8 cellular contexts compared by ENCODE assay signal in the genomic region with DNA sequence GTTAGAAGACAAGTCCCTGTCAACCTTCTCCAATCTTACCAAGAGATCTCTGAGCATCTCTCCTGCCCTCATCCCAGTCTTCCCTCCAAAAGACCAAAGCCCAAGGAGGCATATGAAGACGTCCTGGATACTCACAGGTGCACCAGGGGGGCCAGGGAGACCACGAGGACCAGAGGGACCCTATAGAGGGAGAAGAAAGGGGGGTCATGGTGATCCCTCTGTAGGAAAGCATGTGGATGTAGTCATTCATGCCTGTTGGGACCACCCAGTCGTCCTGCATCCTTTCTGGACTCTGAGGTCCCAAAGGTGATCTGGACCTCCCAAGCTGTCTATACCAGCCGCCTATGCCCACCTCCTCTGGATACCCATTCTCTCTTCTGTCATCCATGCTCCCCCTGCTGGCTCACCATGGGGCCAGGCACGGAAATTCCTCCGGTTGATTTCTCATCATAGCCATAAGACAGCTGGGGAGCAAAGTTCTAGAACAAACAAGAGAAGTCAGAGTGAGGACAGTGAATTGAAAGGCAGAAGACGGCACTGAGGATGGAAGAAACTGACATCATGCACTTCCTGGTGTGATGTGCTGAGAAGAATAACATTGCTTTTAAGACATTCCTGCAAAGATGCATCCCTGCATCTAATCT. TPM values are rescaled to one million over a fixed set of nuclear protein-coding genes. Genes with fewer than 3 reads are reported as not detected.
DNase-seq lines count a peak whose midpoint lies in the region; ATAC-seq lines count a peak whose summit lies in the region.

No MANE protein-coding gene starts in this region.

- H3K9ac ChIP-seq in HUES64 (ENCODE audit: low read depth, low read length) (no peak overlapping the region), adipocyte (ENCODE audit: low read length) (peak overlapping the region; percentile 100)

- H3K27ac ChIP-seq in HUES64 (ENCODE audit: low read depth, low read length), result no peak overlapping the region

- DNase-seq in COLO829 (ENCODE audit: low spot score), result peak; percentile 58
- DNase-seq in SKM-1 treated with dmso at 0.1 percent for 144 hours (lab: John Stamatoyannopoulos, UW; ENCODE audit: unreplicated experiment), result peak; percentile 60
- DNase-seq in adipocyte (ENCODE audit: low read depth), result peak; percentile 76
- peak in 26 of 51 donors; percentile 6 to 58 (median 22) for DNase-seq in hypothalamus (lab: John Stamatoyannopoulos, UW)
- DNase-seq in stimulated activated CD4-positive, alpha-beta T cell treated with anti-CD3 and anti-CD28 coated beads, Interleukin-12 subunit alpha, Interleukin-12 subunit beta, amount 100 ng/mL, for 48 hours (ENCODE audit: low read depth in 2 of 3, low spot score in 1 of 3), result peak; percentile 33 to 58 (median 42)
- DNase-seq in mesenteric fat pad (ENCODE audit: low spot score), result no peak

- H3K27me3 ChIP-seq in HUES64 (ENCODE audit: insufficient read depth, low read length) (peaks cover 22% of the 10 kb centered on the region), adipocyte (replicated peaks; ENCODE audit: control insufficient read depth, insufficient read depth, low read length) (no peaks in the 10 kb centered on the region)

- H3K36me3 ChIP-seq in HUES64 (ENCODE audit: insufficient read depth, low read length), result peaks cover 57% of the 10 kb centered on the region
- H3K36me3 ChIP-seq in adipocyte (ENCODE audit: control insufficient read depth, insufficient read depth, low read length, severe bottlenecking), result peaks cover 58% of the 10 kb centered on the region

- no peak for ATAC-seq in GM21619 (IDR thresholded peaks at IDR 0.05; ENCODE audit: unreplicated experiment)

- H3K9me3 ChIP-seq in HUES64 (ENCODE audit: insufficient read depth, low read depth, low read length) (no peaks in the 10 kb centered on the region), adipocyte (ENCODE audit: control insufficient read depth, low read length) (no peaks in the 10 kb centered on the region)

- 65% methylated on average over 7 of the region's 7 CpGs for WGBS in HUES64

- peak overlapping the region; percentile 11; the same call in 1 of the 2 replicates for H3K4me3 ChIP-seq in HUES64 (ENCODE audit: low read length)
- peak overlapping the region; percentile 92 for H3K4me3 ChIP-seq in adipocyte (ENCODE audit: low read length)

- H3K4me1 ChIP-seq in HUES64 (ENCODE audit: insufficient read depth, low read length) (no peaks in the 10 kb centered on the region), adipocyte (ENCODE audit: control insufficient read depth, insufficient read depth, low read length) (peaks cover 59% of the 10 kb centered on the region)

RNA-seq across cellular contexts. Expression of a gene that starts 3.3 kb away (rescaled TPM):
- 19.2 TPM for polyA plus RNA-seq in HUES64 (2013, experiment 1 of 2)
- polyA plus RNA-seq in HUES64 (2013, experiment 2 of 2), result 24.3 TPM
- 309 TPM for total RNA-seq in mesenteric fat pad

RNA-seq across cellular contexts. Expression of a gene that starts 32.3 kb away (rescaled TPM):
- polyA plus RNA-seq in HUES64 (2013, experiment 1 of 2), result not detected
- 0.89 TPM for polyA plus RNA-seq in HUES64 (2013, experiment 2 of 2)
- 0.32 TPM for total RNA-seq in mesenteric fat pad

RNA-seq across cellular contexts. Expression of a gene that starts 47.7 kb away (rescaled TPM):
- polyA plus RNA-seq in HUES64 (2013, experiment 1 of 2), result 10.4 TPM
- polyA plus RNA-seq in HUES64 (2013, experiment 2 of 2), result 12.4 TPM
- total RNA-seq in mesenteric fat pad, result 56.5 TPM
